8 cellular contexts compared by ENCODE assay signal in the genomic region with DNA sequence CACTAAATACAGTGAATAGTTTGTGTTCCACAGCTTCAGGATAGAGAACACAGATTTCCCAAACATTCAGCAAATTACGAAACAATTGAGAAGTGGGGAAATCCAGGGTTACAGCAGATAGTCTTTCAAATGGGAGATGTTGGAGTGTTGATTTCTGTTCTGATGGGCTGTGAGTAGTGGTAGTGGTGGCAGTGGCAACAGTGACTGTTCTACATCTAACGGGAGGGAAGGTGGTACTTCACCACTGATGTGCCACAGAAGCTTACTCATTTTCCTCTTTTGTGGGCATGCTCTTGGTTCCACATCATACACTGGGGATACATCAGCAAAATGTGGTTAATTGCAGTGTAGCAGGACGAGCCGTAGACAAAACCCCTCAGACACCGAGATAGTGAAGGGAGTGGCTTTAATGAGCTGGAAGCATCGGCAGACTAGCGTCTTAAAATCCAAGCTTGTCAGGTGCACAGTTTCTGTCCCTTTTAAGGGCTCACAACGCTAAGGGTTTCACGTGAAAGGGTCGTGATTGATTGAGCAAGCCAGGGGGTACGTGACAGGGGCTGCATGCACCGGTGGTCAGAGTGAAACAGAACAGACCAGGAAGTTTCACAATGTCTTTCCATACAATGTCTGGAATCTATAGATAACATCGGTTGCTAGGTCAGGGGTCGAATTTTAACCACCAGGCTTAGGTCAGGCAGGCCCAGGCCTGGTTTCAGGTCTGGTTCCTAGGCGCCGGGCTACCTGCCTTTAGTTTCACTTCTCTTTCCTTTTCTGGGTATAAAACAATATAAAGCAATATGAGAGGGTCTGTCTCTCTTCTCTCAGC.
DNase-seq lines count a peak whose midpoint lies in the region; ATAC-seq and TF ChIP-seq lines count a peak whose summit lies in the region.

No MANE protein-coding gene starts in this region.

- H3K79me2 ChIP-seq in SK-N-SH (ENCODE audit: insufficient read depth) = no peaks in the 10 kb centered on the region

- no peaks in the 10 kb centered on the region for H3K9me3 ChIP-seq in CD8-positive, alpha-beta memory T cell (ENCODE audit: low read length)
- no peaks in the 10 kb centered on the region for H3K9me3 ChIP-seq in SK-N-SH

- CTCF ChIA-PET in CD8-positive, alpha-beta memory T cell (lab: Charles Lee) = no interaction called here
- CTCF ChIA-PET in SK-N-SH (lab: Yijun Ruan, JAX) = no interaction called here

- no peak for TF ChIP-seq RAD21 in SK-N-SH (IDR thresholded peaks at IDR 0.05; ENCODE audit: low read length)

- DNase-seq in CD8-positive, alpha-beta memory T cell = peak in 1 of 5 donors; percentile 7
- peak; percentile 19 to 22 for DNase-seq in activated T-cell treated with anti-CD3 and anti-CD28 coated beads, Interleukin-2, amount 50 U/mL, for 48 hours
- DNase-seq in NCI-H1930 (lab: John Stamatoyannopoulos, UW) (no peak), EL (no peak), NCI-H187 (lab: John Stamatoyannopoulos, UW) (no peak), SK-N-SH (no peak)

- H3K9ac ChIP-seq in SK-N-SH = no peak overlapping the region

- no peak overlapping the region for H3K27ac ChIP-seq in CD8-positive, alpha-beta memory T cell (ENCODE audit: low read depth, low read length)
- H3K27ac ChIP-seq in SK-N-SH (ENCODE audit: low read depth in 2 of 2, low read length in 1 of 2) = no peak overlapping the region

- TF ChIP-seq CTCF in SK-N-SH (IDR thresholded peaks at IDR 0.05) = no peak

- TF ChIP-seq EP300 in SK-N-SH (IDR thresholded peaks at IDR 0.05; ENCODE audit: borderline replicate concordance in 1 of 2, low read depth in 1 of 2, low read length in 1 of 2) = no peak

- H3K9me3 Mint-ChIP-seq in CD8-positive, alpha-beta memory T cell = peaks cover 0 to 5% (median 0%) of the 10 kb centered on the region in 5 donors

- no peaks in the 10 kb centered on the region for H3K27me3 Mint-ChIP-seq in CD8-positive, alpha-beta memory T cell

- peak; percentile 73 for ATAC-seq in GM19395 (IDR thresholded peaks at IDR 0.05; ENCODE audit: unreplicated experiment)
- ATAC-seq in HG03280 (IDR thresholded peaks at IDR 0.05; ENCODE audit: unreplicated experiment) = peak; percentile 46

- H3K4me1 Mint-ChIP-seq in CD8-positive, alpha-beta memory T cell = peaks cover 9 to 11% (median 10%) of the 10 kb centered on the region in 3 donors

- H3K27ac Mint-ChIP-seq in CD8-positive, alpha-beta memory T cell = peak overlapping the region in 3 of 8 donors; percentile 10 to 52 (median 31)

- H4K20me1 ChIP-seq in SK-N-SH (ENCODE audit: insufficient read depth) = no peaks in the 10 kb centered on the region

- H3K4me1 ChIP-seq in CD8-positive, alpha-beta memory T cell (ENCODE audit: insufficient read depth, low read length) = no peaks in the 10 kb centered on the region
- no peaks in the 10 kb centered on the region; a peak in 1 of 4 replicates for H3K4me1 ChIP-seq in SK-N-SH (ENCODE audit: control insufficient read depth in 1 of 2, insufficient read depth in 2 of 2, low read depth in 1 of 2, low read length in 1 of 2)

- H3F3A ChIP-seq in SK-N-SH (replicated peaks; ENCODE audit: insufficient read depth) = no peaks in the 10 kb centered on the region

- no peaks in the 10 kb centered on the region for H3K36me3 Mint-ChIP-seq in CD8-positive, alpha-beta memory T cell

- no peak overlapping the region for H3K4me3 ChIP-seq in CD8-positive, alpha-beta memory T cell (ENCODE audit: low read length)
- H3K4me3 ChIP-seq in SK-N-SH (ENCODE audit: low read depth in 2 of 2, low read length in 1 of 2) = no peak overlapping the region

- peak overlapping the region in 6 of 7 donors; percentile 24 to 63 (median 44) for H3K4me3 Mint-ChIP-seq in CD8-positive, alpha-beta memory T cell

- no peak overlapping the region for H2AFZ ChIP-seq in SK-N-SH (ENCODE audit: low read depth)

- 4% methylated on average over 10 of the region's 16 CpGs for WGBS in SK-N-SH (ENCODE audit: low lambda C conversion rate)

- no peaks in the 10 kb centered on the region for H3K36me3 ChIP-seq in CD8-positive, alpha-beta memory T cell (ENCODE audit: insufficient read depth, low read length)
- H3K36me3 ChIP-seq in SK-N-SH (replicated peaks in 1 of 2; ENCODE audit: control insufficient read depth in 1 of 2, insufficient read depth in 2 of 2, low read length in 1 of 2) = no peaks in the 10 kb centered on the region

- POLR2A ChIA-PET in CD8-positive, alpha-beta memory T cell (lab: Charles Lee) = no interaction called here
- POLR2A ChIA-PET in SK-N-SH (lab: Yijun Ruan, JAX) = no interaction called here

- H3K4me2 ChIP-seq in SK-N-SH = no peak overlapping the region

- H3K9me2 ChIP-seq in SK-N-SH = no peaks in the 10 kb centered on the region

- H3K27me3 ChIP-seq in CD8-positive, alpha-beta memory T cell (ENCODE audit: insufficient read depth, low read length, poor library complexity, severe bottlenecking) = no peaks in the 10 kb centered on the region
- H3K27me3 ChIP-seq in SK-N-SH (ENCODE audit: insufficient read depth) = no peaks in the 10 kb centered on the region

TF ChIP-seq in SK-N-SH, 30 proteins besides CTCF, POLR2A, EP300 and RAD21:
- TF ChIP-seq RCOR1 (IDR thresholded peaks at IDR 0.05; ENCODE audit: low read length) (no peak), JUND (IDR thresholded peaks at IDR 0.05) (no peak), RXRA (IDR thresholded peaks at IDR 0.05; ENCODE audit: borderline replicate concordance, low read depth) (no peak), IRF3 (IDR thresholded peaks at IDR 0.05; ENCODE audit: low read depth, low read length) (no peak), MAX (IDR thresholded peaks at IDR 0.05; ENCODE audit: low read depth) (no peak)
- TF ChIP-seq, protein P1, sequence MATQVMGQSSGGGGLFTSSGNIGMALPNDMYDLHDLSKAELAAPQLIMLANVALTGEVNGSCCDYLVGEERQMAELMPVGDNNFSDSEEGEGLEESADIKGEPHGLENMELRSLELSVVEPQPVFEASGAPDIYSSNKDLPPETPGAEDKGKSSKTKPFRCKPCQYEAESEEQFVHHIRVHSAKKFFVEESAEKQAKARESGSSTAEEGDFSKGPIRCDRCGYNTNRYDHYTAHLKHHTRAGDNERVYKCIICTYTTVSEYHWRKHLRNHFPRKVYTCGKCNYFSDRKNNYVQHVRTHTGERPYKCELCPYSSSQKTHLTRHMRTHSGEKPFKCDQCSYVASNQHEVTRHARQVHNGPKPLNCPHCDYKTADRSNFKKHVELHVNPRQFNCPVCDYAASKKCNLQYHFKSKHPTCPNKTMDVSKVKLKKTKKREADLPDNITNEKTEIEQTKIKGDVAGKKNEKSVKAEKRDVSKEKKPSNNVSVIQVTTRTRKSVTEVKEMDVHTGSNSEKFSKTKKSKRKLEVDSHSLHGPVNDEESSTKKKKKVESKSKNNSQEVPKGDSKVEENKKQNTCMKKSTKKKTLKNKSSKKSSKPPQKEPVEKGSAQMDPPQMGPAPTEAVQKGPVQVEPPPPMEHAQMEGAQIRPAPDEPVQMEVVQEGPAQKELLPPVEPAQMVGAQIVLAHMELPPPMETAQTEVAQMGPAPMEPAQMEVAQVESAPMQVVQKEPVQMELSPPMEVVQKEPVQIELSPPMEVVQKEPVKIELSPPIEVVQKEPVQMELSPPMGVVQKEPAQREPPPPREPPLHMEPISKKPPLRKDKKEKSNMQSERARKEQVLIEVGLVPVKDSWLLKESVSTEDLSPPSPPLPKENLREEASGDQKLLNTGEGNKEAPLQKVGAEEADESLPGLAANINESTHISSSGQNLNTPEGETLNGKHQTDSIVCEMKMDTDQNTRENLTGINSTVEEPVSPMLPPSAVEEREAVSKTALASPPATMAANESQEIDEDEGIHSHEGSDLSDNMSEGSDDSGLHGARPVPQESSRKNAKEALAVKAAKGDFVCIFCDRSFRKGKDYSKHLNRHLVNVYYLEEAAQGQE (IDR thresholded peaks at IDR 0.05; ENCODE audit: low read depth, low read length) = no peak

Comparison
In these comparisons a context has a peak if more than half of its experiments do, and no peak if none do; other contexts are left out.
1. DNase-seq: peak in activated T-cell treated with anti-CD3 and anti-CD28 coated beads, Interleukin-2, amount 50 U/mL, for 48 hours (2 of 2); none in NCI-H1930 (0 of 2), EL (single experiment), NCI-H187 (0 of 2) and SK-N-SH (single experiment).